31 cellular contexts compared by ENCODE assay signal in the genomic region with DNA sequence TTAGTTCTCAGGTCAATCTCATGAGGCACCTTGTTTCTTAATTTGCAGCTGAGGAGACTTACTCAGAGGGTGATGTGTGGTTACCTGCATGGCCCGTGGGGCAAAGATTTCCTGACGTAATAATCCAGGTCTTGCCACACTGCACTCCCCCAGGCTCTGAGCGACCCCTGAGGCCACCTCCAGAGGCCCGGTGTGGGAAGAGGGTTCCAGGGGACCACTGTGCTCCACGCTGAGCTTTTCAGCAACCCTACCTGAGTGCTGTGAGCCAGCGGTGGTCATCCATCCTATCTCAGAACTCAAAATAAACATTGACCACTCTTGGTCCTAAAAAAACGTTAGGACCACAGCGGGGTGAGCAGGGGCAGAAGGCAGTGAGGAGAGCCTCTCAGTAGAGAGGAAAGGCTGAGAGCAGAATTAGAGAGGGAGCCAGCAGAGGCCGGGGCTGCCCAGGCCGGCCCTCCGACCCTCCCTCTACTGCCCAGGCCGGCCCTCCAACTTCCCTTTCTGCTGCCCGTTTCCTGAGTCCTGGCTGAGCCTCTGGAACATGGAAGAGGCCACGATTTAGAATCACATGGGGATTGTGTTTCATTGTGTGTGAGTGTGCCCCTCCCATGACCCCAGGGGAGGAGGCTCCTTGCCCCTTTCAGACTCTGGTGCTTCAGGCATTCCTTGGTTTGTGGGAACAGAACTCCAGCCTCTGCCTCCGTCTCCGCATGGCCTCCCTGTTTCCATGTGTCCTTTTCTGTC.
"Had no signal": no experiment of that assay in that cellular context is flagged by ENCODE, and none has a peak within 500 bp of the region (broad histone marks: within the 10 kb centered on the region; RNA-seq: fewer than 3 reads in every experiment).

No MANE protein-coding gene starts in this region.

- H3K4me1 Mint-ChIP-seq: activated CD4-positive, alpha-beta memory T cell treated with anti-CD3 and anti-CD28 coated beads, Interleukin-2, amount 10 ng/mL, durations not matched to agents 7 days and 5 days; immature natural killer cell; memory B cell; stimulated activated effector memory CD8-positive, alpha-beta T cell treated with anti-CD3 and anti-CD28 coated beads, Interleukin-12 subunit alpha, Interleukin-12 subunit beta, amount 100 ng/mL, for 72 hours; T-helper 17 cell had no signal

- H3K27ac ChIP-seq: body of pancreas, colonic mucosa, dorsolateral prefrontal cortex, pancreas, prostate gland, thoracic aorta, uterus, WERI-Rb-1 had no signal

- H3K27me3 ChIP-seq: body of pancreas, colonic mucosa, pancreas, sigmoid colon, uterus had no signal

- H3K4me3 ChIP-seq: body of pancreas, colonic mucosa, dorsolateral prefrontal cortex, mucosa of descending colon, pancreas, prostate gland, sigmoid colon, thoracic aorta, uterus had no signal

- H3K27ac Mint-ChIP-seq: activated CD4-positive, alpha-beta memory T cell treated with anti-CD3 and anti-CD28 coated beads, Interleukin-2, amount 10 ng/mL, durations not matched to agents 7 days and 5 days; activated naive CD8-positive, alpha-beta T cell; immature natural killer cell; memory B cell; natural killer cell treated with Interleukin-12 subunit alpha and Interleukin-12 subunit beta and Interleukin-15 and Interleukin-18, amount 100 ng/mL, for 72 hours; stimulated activated effector memory CD8-positive, alpha-beta T cell treated with anti-CD3 and anti-CD28 coated beads, Interleukin-12 subunit alpha, Interleukin-12 subunit beta, amount 100 ng/mL, for 72 hours; stimulated activated naive CD8-positive, alpha-beta T cell treated with anti-CD3 and anti-CD28 coated beads, Interleukin-15, Interleukin-2, amounts not matched to agents 100 ng/mL and 50 ng/mL, for 24 hours; T-helper 17 cell; type B pancreatic cell had no signal

- DNase-seq: activated CD4-positive, alpha-beta T cell treated with anti-CD3 and anti-CD28 coated beads for 48 hours; activated effector memory CD4-positive, alpha-beta T cell treated with Interleukin-2 at 50 U/mL for 16 hours; activated naive CD4-positive, alpha-beta T cell treated with Interleukin-2 at 50 U/mL for 16 hours; body of pancreas; cerebellar nuclear complex; colonic mucosa; dorsolateral prefrontal cortex; effector memory CD4-positive, alpha-beta T cell; foreskin fibroblast; hippocampal formation; immature natural killer cell; kidney; left colon; mucosa of descending colon; pancreas; sigmoid colon; small intestine; stimulated activated CD4-positive, alpha-beta T cell treated with anti-CD3 and anti-CD28 coated beads, Interleukin-4, amount 100 ng/mL, for 24 hours; T-helper 17 cell; T1000; uterus; WERI-Rb-1 had no signal

- H3K36me3 Mint-ChIP-seq: activated naive CD8-positive, alpha-beta T cell; immature natural killer cell; memory B cell; natural killer cell treated with Interleukin-12 subunit alpha and Interleukin-12 subunit beta and Interleukin-15 and Interleukin-18, amount 100 ng/mL, for 72 hours; type B pancreatic cell had no signal

- H3K9me3 ChIP-seq: body of pancreas, colonic mucosa, mucosa of descending colon, pancreas, prostate gland, sigmoid colon, thoracic aorta, uterus had no signal

- H3K36me3 ChIP-seq: colonic mucosa, pancreas, prostate gland, sigmoid colon, thoracic aorta, uterus, WERI-Rb-1 had no signal

- H3K4me1 ChIP-seq: body of pancreas, colonic mucosa, pancreas, prostate gland had no signal

- H3K4me3 Mint-ChIP-seq: activated CD4-positive, alpha-beta memory T cell treated with anti-CD3 and anti-CD28 coated beads, Interleukin-2, amount 10 ng/mL, durations not matched to agents 7 days and 5 days; activated naive CD8-positive, alpha-beta T cell; immature natural killer cell; memory B cell; natural killer cell treated with Interleukin-12 subunit alpha and Interleukin-12 subunit beta and Interleukin-15 and Interleukin-18, amount 100 ng/mL, for 72 hours; stimulated activated effector memory CD8-positive, alpha-beta T cell treated with anti-CD3 and anti-CD28 coated beads, Interleukin-12 subunit alpha, Interleukin-12 subunit beta, amount 100 ng/mL, for 72 hours; stimulated activated naive CD8-positive, alpha-beta T cell treated with anti-CD3 and anti-CD28 coated beads, Interleukin-15, Interleukin-2, amounts not matched to agents 100 ng/mL and 50 ng/mL, for 24 hours; T-helper 17 cell; type B pancreatic cell had no signal

- H3K9me3 Mint-ChIP-seq: activated CD4-positive, alpha-beta memory T cell treated with anti-CD3 and anti-CD28 coated beads, Interleukin-2, amount 10 ng/mL, durations not matched to agents 7 days and 5 days; immature natural killer cell; natural killer cell treated with Interleukin-12 subunit alpha and Interleukin-12 subunit beta and Interleukin-15 and Interleukin-18, amount 100 ng/mL, for 72 hours; stimulated activated effector memory CD8-positive, alpha-beta T cell treated with anti-CD3 and anti-CD28 coated beads, Interleukin-12 subunit alpha, Interleukin-12 subunit beta, amount 100 ng/mL, for 72 hours; stimulated activated naive CD8-positive, alpha-beta T cell treated with anti-CD3 and anti-CD28 coated beads, Interleukin-15, Interleukin-2, amounts not matched to agents 100 ng/mL and 50 ng/mL, for 24 hours; type B pancreatic cell had no signal
